17 cellular contexts compared by ENCODE assay signal in genomic region chrX:77640702-77641101, GRCh38.
DNase-seq lines count a peak whose midpoint lies in the region; ATAC-seq and TF ChIP-seq lines count a peak whose summit lies in the region.
"Had no signal": no experiment of that assay in that cellular context is flagged by ENCODE, and none has a peak within 500 bp of the region (broad histone marks: within the 10 kb centered on the region; RNA-seq: fewer than 3 reads in every experiment).

No MANE protein-coding gene starts in this region.

- DNase-seq in activated CD4-positive, alpha-beta T cell treated with anti-CD3 and anti-CD28 coated beads, Interleukin-2, amount 50 U/mL, for 48 hours: peak; percentile 3 to 10
- DNase-seq in activated CD4-positive, alpha-beta T cell treated with anti-CD3 and anti-CD28 coated beads, Interleukin-2, amount 50 U/mL, for 1 hour: no peak
- DNase-seq in foreskin melanocyte: peak; percentile 12
- no peak for DNase-seq in T1000 (lab: John Stamatoyannopoulos, UW)
- DNase-seq in CD1c-positive myeloid dendritic cell (ENCODE audit: extremely low spot score): no peak
- DNase-seq in transverse colon: no peak
- DNase-seq: CD4-positive, alpha-beta T cell; effector CD8-positive, alpha-beta T cell; left cardiac atrium; NCI-H774; occipital lobe; stimulated activated CD4-positive, alpha-beta T cell treated with anti-CD3 and anti-CD28 coated beads, Interleukin-4, amount 100 ng/mL, for 24 hours; trophoblast cell had no signal

- no peak for TF ChIP-seq POLR2A in transverse colon (IDR thresholded peaks at IDR 0.05)

- ATAC-seq in GM18868 (IDR thresholded peaks at IDR 0.05; ENCODE audit: unreplicated experiment): peak; percentile 80
- peak; percentile 86 for ATAC-seq in HG02885 (IDR thresholded peaks at IDR 0.05; ENCODE audit: poor library complexity, unreplicated experiment)
- ATAC-seq: K562, left cardiac atrium had no signal

- in situ Hi-C loops in transverse colon (cut with MboI; ENCODE audit: low pct_ligation_motif_present in 1 of 4, low pct_unique_long_range_greater_than_20kb in 1 of 4, low sequenced_read_pairs in 3 of 4): loop anchor here in 1 of 4 donors (25.0 kb wide), 1 partner anchor 247 kb away; the partner anchor contains the start of genes COX7B and MAGT1

- no peak for TF ChIP-seq CTCF in transverse colon (IDR thresholded peaks at IDR 0.05)

- intact Hi-C loops in transverse colon (cut with DNase I; ENCODE audit: low total_unique reads): no loop called here

- TF ChIP-seq EP300 in transverse colon (IDR thresholded peaks at IDR 0.05; ENCODE audit: low read depth): no peak

- H3K4me1 ChIP-seq in transverse colon: no peaks in the 10 kb centered on the region

- H3K4me3 ChIP-seq in transverse colon: no peak overlapping the region
- H3K4me3 ChIP-seq: K562 had no signal

- no peaks in the 10 kb centered on the region for H3K36me3 ChIP-seq in transverse colon

- 84% methylated on average over 4 of the region's 4 CpGs; no CpG with 5 or more reads in 1 of the 2 donors for WGBS in transverse colon (ENCODE audit: low coverage in 1 of 2), 2 donors

- H3K27me3 ChIP-seq in transverse colon: no peaks in the 10 kb centered on the region

- no peaks in the 10 kb centered on the region for H3K9me3 ChIP-seq in transverse colon

- no peak overlapping the region for H3K27ac ChIP-seq in transverse colon
- H3K27ac ChIP-seq: HL-60 had no signal

Comparison
In these comparisons a context has a peak if more than half of its experiments do, and no peak if none do; other contexts are left out.
1. DNase-seq: peak in activated CD4-positive, alpha-beta T cell treated with anti-CD3 and anti-CD28 coated beads, Interleukin-2, amount 50 U/mL, for 48 hours (2 of 2) and foreskin melanocyte (single experiment); none in activated CD4-positive, alpha-beta T cell treated with anti-CD3 and anti-CD28 coated beads, Interleukin-2, amount 50 U/mL, for 1 hour (single experiment), T1000 (single experiment), CD1c-positive myeloid dendritic cell (single experiment) and transverse colon (single experiment).